In genomic region chr6:4185419-4185818, GRCh38 we compare ENCODE assay signal across 18 cellular contexts. TPM values are rescaled to one million over a fixed set of nuclear protein-coding genes. Genes with fewer than 3 reads are reported as not detected.
DNase-seq lines count a peak whose midpoint lies in the region; ATAC-seq and TF ChIP-seq lines count a peak whose summit lies in the region.
"Had no signal": no experiment of that assay in that cellular context is flagged by ENCODE, and none has a peak within 500 bp of the region (broad histone marks: within the 10 kb centered on the region; RNA-seq: fewer than 3 reads in every experiment).

No MANE protein-coding gene starts in this region.

- H3K36me3 ChIP-seq in Caco-2 (ENCODE audit: control insufficient read depth, insufficient read depth, low read length), result no peaks in the 10 kb centered on the region
- H3K36me3 ChIP-seq: heart right ventricle, left lung, thyroid gland had no signal

- H3K36me3 Mint-ChIP-seq in activated naive CD4-positive, alpha-beta T cell treated with anti-CD3 and anti-CD28 coated beads for 36 hours (ENCODE audit: low read depth), result no peaks in the 10 kb centered on the region
- H3K36me3 Mint-ChIP-seq in activated T-cell treated with anti-CD3 and anti-CD28 coated beads, Interleukin-2, amount 50 U/mL, for 4 hours (ENCODE audit: insufficient read depth), result no peaks in the 10 kb centered on the region
- no peaks in the 10 kb centered on the region for H3K36me3 Mint-ChIP-seq in Caco-2 (ENCODE audit: insufficient read depth, unreplicated experiment)
- H3K36me3 Mint-ChIP-seq: stimulated activated naive B cell treated with anti-CD40 and anti-IgM and Interleukin-4, amounts not matched to agents 10 μg/mL and 1 μg/mL and 100 μg/mL, for 72 hours had no signal

- 0 out of 2 replicates have a peak, but pooled peaks cover 4% of the 10 kb centered on the region for H3K9me3 ChIP-seq in Caco-2
- H3K9me3 ChIP-seq: heart right ventricle, left lung, thyroid gland had no signal

- H3K4me1 Mint-ChIP-seq in activated naive CD4-positive, alpha-beta T cell treated with anti-CD3 and anti-CD28 coated beads for 36 hours (ENCODE audit: low read depth), result peaks cover 10% of the 10 kb centered on the region
- H3K4me1 Mint-ChIP-seq in activated T-cell treated with anti-CD3 and anti-CD28 coated beads, Interleukin-2, amount 50 U/mL, for 4 hours (ENCODE audit: low read depth), result peaks cover 13% of the 10 kb centered on the region
- peaks cover 12% of the 10 kb centered on the region for H3K4me1 Mint-ChIP-seq in Caco-2 (ENCODE audit: low read depth, unreplicated experiment)
- H3K4me1 Mint-ChIP-seq: nephron had no signal

- H3K4me3 Mint-ChIP-seq in activated naive CD4-positive, alpha-beta T cell treated with anti-CD3 and anti-CD28 coated beads for 36 hours, result no peak overlapping the region
- H3K4me3 Mint-ChIP-seq in activated T-cell treated with anti-CD3 and anti-CD28 coated beads, Interleukin-2, amount 50 U/mL, for 4 hours, result no peak overlapping the region
- H3K4me3 Mint-ChIP-seq in Caco-2 (ENCODE audit: unreplicated experiment), result no peak overlapping the region
- H3K4me3 Mint-ChIP-seq: nephron; stimulated activated naive B cell treated with anti-CD40 and anti-IgM and Interleukin-4, amounts not matched to agents 10 μg/mL and 1 μg/mL and 100 μg/mL, for 72 hours had no signal

- H3K27me3 ChIP-seq in Caco-2 (replicated peaks; ENCODE audit: control insufficient read depth, insufficient read depth, low read length), result no peaks in the 10 kb centered on the region
- H3K27me3 ChIP-seq: heart right ventricle, left lung, thyroid gland had no signal

- BruUV-seq in Caco-2 (replicated peaks; lab: Mats Ljungman, UMichigan), result no TSS peak

- peak; percentile 65 to 85 for ATAC-seq in activated T-cell treated with anti-CD3 and anti-CD28 coated beads, Interleukin-2, amount 50 U/mL, for 4 hours
- ATAC-seq in stimulated activated naive CD8-positive, alpha-beta T cell treated with anti-CD3 and anti-CD28 coated beads, Interleukin-15, Interleukin-2, amounts not matched to agents 100 U/mL and 50 U/mL, for 24 hours, result peak; percentile 31
- ATAC-seq: heart right ventricle; left lung; stimulated activated naive B cell treated with anti-CD40 and anti-IgM and Interleukin-4, amounts not matched to agents 10 μg/mL and 1 μg/mL and 100 μg/mL, for 72 hours had no signal

- no peak overlapping the region for H3K4me3 ChIP-seq in Caco-2 (ENCODE audit: low read depth, low read length)
- H3K4me3 ChIP-seq: heart right ventricle, left lung, thyroid gland had no signal

- H3K4me1 ChIP-seq in Caco-2, result peaks cover 8% of the 10 kb centered on the region
- H3K4me1 ChIP-seq: left lung, thyroid gland had no signal

- H3K9me3 Mint-ChIP-seq in activated naive CD4-positive, alpha-beta T cell treated with anti-CD3 and anti-CD28 coated beads for 36 hours, result no peaks in the 10 kb centered on the region
- H3K9me3 Mint-ChIP-seq in activated T-cell treated with anti-CD3 and anti-CD28 coated beads, Interleukin-2, amount 50 U/mL, for 4 hours, result no peaks in the 10 kb centered on the region
- peaks cover 18% of the 10 kb centered on the region for H3K9me3 Mint-ChIP-seq in Caco-2 (ENCODE audit: unreplicated experiment)
- H3K9me3 Mint-ChIP-seq: nephron; stimulated activated naive B cell treated with anti-CD40 and anti-IgM and Interleukin-4, amounts not matched to agents 10 μg/mL and 1 μg/mL and 100 μg/mL, for 72 hours had no signal

- intact Hi-C loops in activated naive CD4-positive, alpha-beta T cell treated with anti-CD3 and anti-CD28 coated beads for 36 hours (cut with micrococcal nuclease), result no loop called here
- intact Hi-C loops in Caco-2 (cut with micrococcal nuclease; ENCODE audit: unreplicated experiment), result no loop called here

- peak; percentile 21 for DNase-seq in activated naive CD4-positive, alpha-beta T cell treated with anti-CD3 and anti-CD28 coated beads for 36 hours
- DNase-seq in activated naive CD4-positive, alpha-beta T cell (lab: John Stamatoyannopoulos, UW), result no peak
- no peak for DNase-seq in activated T-cell treated with anti-CD3 and anti-CD28 coated beads, Interleukin-2, amount 50 U/mL, for 4 hours
- DNase-seq in stimulated activated CD4-positive, alpha-beta T cell treated with anti-CD3 and anti-CD28 coated beads, Interleukin-15, amount 100 ng/mL, for 48 hours (ENCODE audit: low read depth in 2 of 2), result peak; percentile 51 to 56
- peak; percentile 11 for DNase-seq in stimulated activated naive CD8-positive, alpha-beta T cell treated with anti-CD3 and anti-CD28 coated beads, Interleukin-15, Interleukin-2, amounts not matched to agents 100 U/mL and 50 U/mL, for 24 hours
- DNase-seq in SKM-1 treated with dmso at 0.1 percent for 144 hours (lab: John Stamatoyannopoulos, UW; ENCODE audit: unreplicated experiment) (no peak), Caco-2 (no peak)
- DNase-seq: amygdala; dermis blood vessel endothelial cell; DMS 273 treated with DMSO at 0.1 percent for 48 hours; heart right ventricle; left lung; NCI-H1105; NCI-H2029 treated with DMSO at 0.1 percent for 48 hours; NCI-H345; stimulated activated naive B cell treated with anti-CD40 and anti-IgM and Interleukin-4, amounts not matched to agents 10 μg/mL and 1 μg/mL and 100 μg/mL, for 72 hours; thyroid gland had no signal

- no peaks in the 10 kb centered on the region for H3K27me3 Mint-ChIP-seq in activated naive CD4-positive, alpha-beta T cell treated with anti-CD3 and anti-CD28 coated beads for 36 hours (ENCODE audit: low read depth)
- peaks cover 4% of the 10 kb centered on the region for H3K27me3 Mint-ChIP-seq in activated T-cell treated with anti-CD3 and anti-CD28 coated beads, Interleukin-2, amount 50 U/mL, for 4 hours (ENCODE audit: low read depth)
- peaks cover 7% of the 10 kb centered on the region for H3K27me3 Mint-ChIP-seq in Caco-2 (ENCODE audit: insufficient read depth, unreplicated experiment)

- POLR2A ChIA-PET in Caco-2 (lab: Charles Lee), result no interaction called here

- no peak for TF ChIP-seq CTCF in Caco-2 (IDR thresholded peaks at IDR 0.05; ENCODE audit: insufficient read depth in 1 of 2, low read depth in 1 of 2, low read length in 1 of 2, severe bottlenecking in 1 of 2, unreplicated experiment in 1 of 2)

- H3K27ac Mint-ChIP-seq in activated naive CD4-positive, alpha-beta T cell treated with anti-CD3 and anti-CD28 coated beads for 36 hours, result no peak overlapping the region
- H3K27ac Mint-ChIP-seq in Caco-2 (ENCODE audit: unreplicated experiment), result no peak overlapping the region
- H3K27ac Mint-ChIP-seq: nephron; stimulated activated naive B cell treated with anti-CD40 and anti-IgM and Interleukin-4, amounts not matched to agents 10 μg/mL and 1 μg/mL and 100 μg/mL, for 72 hours had no signal

- CTCF ChIA-PET in activated naive CD4-positive, alpha-beta T cell treated with anti-CD3 and anti-CD28 coated beads for 36 hours (lab: Charles Lee), result no interaction called here
- CTCF ChIA-PET in Caco-2 (lab: Charles Lee), result no interaction called here

RNA-seq across cellular contexts. Expression of gene ECI2, which starts 50.0 kb away (rescaled TPM):
- total RNA-seq in activated naive CD4-positive, alpha-beta T cell treated with anti-CD3 and anti-CD28 coated beads for 36 hours, result 10 to 100 TPM; 30.7 to 32.7 TPM
- 10 to 100 TPM; 12.5 to 14.2 (median 13.2) TPM for total RNA-seq in activated T-cell treated with anti-CD3 and anti-CD28 coated beads, Interleukin-2, amount 50 U/mL, for 4 hours
- 21.1 and 24.6 TPM in 2 replicates for total RNA-seq in Caco-2 (2022)

Comparison
In these comparisons a context has a peak if more than half of its experiments do, and no peak if none do; other contexts are left out.
1. DNase-seq: peak in activated naive CD4-positive, alpha-beta T cell treated with anti-CD3 and anti-CD28 coated beads for 36 hours (single experiment), stimulated activated CD4-positive, alpha-beta T cell treated with anti-CD3 and anti-CD28 coated beads, Interleukin-15, amount 100 ng/mL, for 48 hours (2 of 2) and stimulated activated naive CD8-positive, alpha-beta T cell treated with anti-CD3 and anti-CD28 coated beads, Interleukin-15, Interleukin-2, amounts not matched to agents 100 U/mL and 50 U/mL, for 24 hours (single experiment); none in activated naive CD4-positive, alpha-beta T cell (0 of 4), activated T-cell treated with anti-CD3 and anti-CD28 coated beads, Interleukin-2, amount 50 U/mL, for 4 hours (single experiment), SKM-1 treated with dmso at 0.1 percent for 144 hours (single experiment) and Caco-2 (0 of 2).